In the genomic region with DNA sequence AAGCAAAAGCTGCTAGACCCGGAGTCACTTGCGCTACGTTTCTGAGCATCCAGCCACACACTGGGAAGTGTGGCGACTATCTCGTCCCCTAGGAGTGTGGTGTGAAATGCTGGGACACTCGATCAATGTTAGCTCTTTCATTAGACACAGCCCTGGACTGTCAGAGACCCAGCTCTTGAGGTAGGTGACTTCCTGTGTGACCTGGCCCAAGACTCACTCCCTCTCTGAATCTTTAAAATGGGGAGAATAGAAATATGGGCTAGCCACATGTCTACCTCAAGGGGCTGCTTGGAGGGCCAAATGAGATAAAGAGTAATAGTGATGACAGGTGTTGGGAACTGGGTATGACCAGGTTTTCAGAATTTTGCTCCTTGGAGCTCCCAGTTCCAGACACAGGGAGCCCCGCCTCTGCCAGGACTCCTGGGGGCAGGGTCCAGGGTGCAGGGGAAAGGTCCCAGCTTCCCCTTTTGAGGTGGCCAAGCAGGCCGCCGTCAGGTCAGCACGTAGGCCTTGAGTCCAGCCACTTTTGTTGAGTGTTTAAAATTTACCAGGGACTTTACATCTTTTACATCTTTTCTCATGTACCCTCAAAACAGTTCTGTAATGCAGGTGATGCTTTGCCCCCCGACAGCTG, we compare ENCODE assay signal across 1 cellular context.
A peak's percentile ranks its signal among the peaks of the same experiment; 100 is the strongest.
TF ChIP-seq lines count a peak whose summit lies in the region.

No MANE protein-coding gene starts in this region.

TF ChIP-seq in HepG2, 621 proteins besides CTCF, POLR2A, EP300 and RAD21 (continued from another document and continues in another):
- TF ChIP-seq ZBTB3 (CRISPR knock-in tag; IDR thresholded peaks at IDR 0.05; ENCODE audit: borderline replicate concordance, low read depth) (no peak), NR2F1 (CRISPR knock-in tag; IDR thresholded peaks at IDR 0.05) (no peak), ZNF598 (CRISPR knock-in tag; IDR thresholded peaks at IDR 0.05; ENCODE audit: borderline replicate concordance) (no peak), THAP11 (CRISPR knock-in tag; IDR thresholded peaks at IDR 0.05) (no peak), ISX (CRISPR knock-in tag; conservative IDR thresholded peaks at IDR 0.05) (no peak), MYNN (CRISPR knock-in tag; IDR thresholded peaks at IDR 0.05; ENCODE audit: low read depth) (no peak), ZNF557 (CRISPR knock-in tag; IDR thresholded peaks at IDR 0.05) (no peak), KAT8 (CRISPR knock-in tag; IDR thresholded peaks at IDR 0.05) (no peak), KLF16 (CRISPR knock-in tag; IDR thresholded peaks at IDR 0.05) (no peak), NCOR1 (IDR thresholded peaks at IDR 0.05; ENCODE audit: borderline replicate concordance, low read length) (no peak), KDM1A (CRISPR knock-in tag; IDR thresholded peaks at IDR 0.05) (peak; percentile 64; the same call in 1 of the 2 replicates), SOX13 (IDR thresholded peaks at IDR 0.05) (no peak), SOX13 (CRISPR knock-in tag; conservative IDR thresholded peaks at IDR 0.05 in 1 of 2, IDR thresholded peaks at IDR 0.05 in 1 of 2) (peak in 1 of 2 experiments; percentile 35; a peak in 1 of 4 replicates), IKZF4 (CRISPR knock-in tag; IDR thresholded peaks at IDR 0.05; ENCODE audit: borderline replicate concordance, low read depth, not compliant biosample characterization) (no peak), ZNF773 (CRISPR knock-in tag; IDR thresholded peaks at IDR 0.05; ENCODE audit: borderline replicate concordance) (no peak), ELF1 (CRISPR knock-in tag; IDR thresholded peaks at IDR 0.05) (no peak), ZNF556 (CRISPR knock-in tag; IDR thresholded peaks at IDR 0.05; ENCODE audit: borderline replicate concordance) (no peak), SP140L (CRISPR knock-in tag; IDR thresholded peaks at IDR 0.05; ENCODE audit: borderline replicate concordance) (no peak), ZFP90 (CRISPR knock-in tag; IDR thresholded peaks at IDR 0.05; ENCODE audit: borderline replicate concordance) (no peak), ZNF205 (CRISPR knock-in tag; IDR thresholded peaks at IDR 0.05) (no peak), PHF20 (CRISPR knock-in tag; IDR thresholded peaks at IDR 0.05) (no peak), RORA (CRISPR knock-in tag; IDR thresholded peaks at IDR 0.05) (no peak), ZNF329 (CRISPR knock-in tag; IDR thresholded peaks at IDR 0.05; ENCODE audit: low read depth) (no peak), ZNF563 (CRISPR knock-in tag; IDR thresholded peaks at IDR 0.05) (no peak)
- TF ChIP-seq, protein P1, sequence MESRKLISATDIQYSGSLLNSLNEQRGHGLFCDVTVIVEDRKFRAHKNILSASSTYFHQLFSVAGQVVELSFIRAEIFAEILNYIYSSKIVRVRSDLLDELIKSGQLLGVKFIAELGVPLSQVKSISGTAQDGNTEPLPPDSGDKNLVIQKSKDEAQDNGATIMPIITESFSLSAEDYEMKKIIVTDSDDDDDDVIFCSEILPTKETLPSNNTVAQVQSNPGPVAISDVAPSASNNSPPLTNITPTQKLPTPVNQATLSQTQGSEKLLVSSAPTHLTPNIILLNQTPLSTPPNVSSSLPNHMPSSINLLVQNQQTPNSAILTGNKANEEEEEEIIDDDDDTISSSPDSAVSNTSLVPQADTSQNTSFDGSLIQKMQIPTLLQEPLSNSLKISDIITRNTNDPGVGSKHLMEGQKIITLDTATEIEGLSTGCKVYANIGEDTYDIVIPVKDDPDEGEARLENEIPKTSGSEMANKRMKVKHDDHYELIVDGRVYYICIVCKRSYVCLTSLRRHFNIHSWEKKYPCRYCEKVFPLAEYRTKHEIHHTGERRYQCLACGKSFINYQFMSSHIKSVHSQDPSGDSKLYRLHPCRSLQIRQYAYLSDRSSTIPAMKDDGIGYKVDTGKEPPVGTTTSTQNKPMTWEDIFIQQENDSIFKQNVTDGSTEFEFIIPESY (CRISPR knock-in tag; IDR thresholded peaks at IDR 0.05), result peak; percentile 44; the same call in 1 of the 2 replicates
- TF ChIP-seq, protein P2, sequence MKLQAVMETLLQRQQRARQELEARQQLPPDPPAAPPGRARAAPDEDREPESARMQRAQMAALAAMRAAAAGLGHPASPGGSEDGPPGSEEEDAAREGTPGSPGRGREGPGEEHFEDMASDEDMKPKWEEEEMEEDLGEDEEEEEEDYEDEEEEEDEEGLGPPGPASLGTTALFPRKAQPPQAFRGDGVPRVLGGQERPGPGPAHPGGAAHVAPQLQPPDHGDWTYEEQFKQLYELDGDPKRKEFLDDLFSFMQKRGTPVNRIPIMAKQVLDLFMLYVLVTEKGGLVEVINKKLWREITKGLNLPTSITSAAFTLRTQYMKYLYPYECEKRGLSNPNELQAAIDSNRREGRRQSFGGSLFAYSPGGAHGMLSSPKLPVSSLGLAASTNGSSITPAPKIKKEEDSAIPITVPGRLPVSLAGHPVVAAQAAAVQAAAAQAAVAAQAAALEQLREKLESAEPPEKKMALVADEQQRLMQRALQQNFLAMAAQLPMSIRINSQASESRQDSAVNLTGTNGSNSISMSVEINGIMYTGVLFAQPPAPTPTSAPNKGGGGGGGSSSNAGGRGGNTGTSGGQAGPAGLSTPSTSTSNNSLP (IDR thresholded peaks at IDR 0.05; ENCODE audit: low read depth, low read length), result no peak
- TF ChIP-seq, protein P3, sequence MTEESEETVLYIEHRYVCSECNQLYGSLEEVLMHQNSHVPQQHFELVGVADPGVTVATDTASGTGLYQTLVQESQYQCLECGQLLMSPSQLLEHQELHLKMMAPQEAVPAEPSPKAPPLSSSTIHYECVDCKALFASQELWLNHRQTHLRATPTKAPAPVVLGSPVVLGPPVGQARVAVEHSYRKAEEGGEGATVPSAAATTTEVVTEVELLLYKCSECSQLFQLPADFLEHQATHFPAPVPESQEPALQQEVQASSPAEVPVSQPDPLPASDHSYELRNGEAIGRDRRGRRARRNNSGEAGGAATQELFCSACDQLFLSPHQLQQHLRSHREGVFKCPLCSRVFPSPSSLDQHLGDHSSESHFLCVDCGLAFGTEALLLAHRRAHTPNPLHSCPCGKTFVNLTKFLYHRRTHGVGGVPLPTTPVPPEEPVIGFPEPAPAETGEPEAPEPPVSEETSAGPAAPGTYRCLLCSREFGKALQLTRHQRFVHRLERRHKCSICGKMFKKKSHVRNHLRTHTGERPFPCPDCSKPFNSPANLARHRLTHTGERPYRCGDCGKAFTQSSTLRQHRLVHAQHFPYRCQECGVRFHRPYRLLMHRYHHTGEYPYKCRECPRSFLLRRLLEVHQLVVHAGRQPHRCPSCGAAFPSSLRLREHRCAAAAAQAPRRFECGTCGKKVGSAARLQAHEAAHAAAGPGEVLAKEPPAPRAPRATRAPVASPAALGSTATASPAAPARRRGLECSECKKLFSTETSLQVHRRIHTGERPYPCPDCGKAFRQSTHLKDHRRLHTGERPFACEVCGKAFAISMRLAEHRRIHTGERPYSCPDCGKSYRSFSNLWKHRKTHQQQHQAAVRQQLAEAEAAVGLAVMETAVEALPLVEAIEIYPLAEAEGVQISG (CRISPR knock-in tag; IDR thresholded peaks at IDR 0.05), result no peak
- TF ChIP-seq, protein P4, sequence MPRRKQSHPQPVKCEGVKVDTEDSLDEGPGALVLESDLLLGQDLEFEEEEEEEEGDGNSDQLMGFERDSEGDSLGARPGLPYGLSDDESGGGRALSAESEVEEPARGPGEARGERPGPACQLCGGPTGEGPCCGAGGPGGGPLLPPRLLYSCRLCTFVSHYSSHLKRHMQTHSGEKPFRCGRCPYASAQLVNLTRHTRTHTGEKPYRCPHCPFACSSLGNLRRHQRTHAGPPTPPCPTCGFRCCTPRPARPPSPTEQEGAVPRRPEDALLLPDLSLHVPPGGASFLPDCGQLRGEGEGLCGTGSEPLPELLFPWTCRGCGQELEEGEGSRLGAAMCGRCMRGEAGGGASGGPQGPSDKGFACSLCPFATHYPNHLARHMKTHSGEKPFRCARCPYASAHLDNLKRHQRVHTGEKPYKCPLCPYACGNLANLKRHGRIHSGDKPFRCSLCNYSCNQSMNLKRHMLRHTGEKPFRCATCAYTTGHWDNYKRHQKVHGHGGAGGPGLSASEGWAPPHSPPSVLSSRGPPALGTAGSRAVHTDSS (CRISPR knock-in tag; conservative IDR thresholded peaks at IDR 0.05), result no peak
- TF ChIP-seq, protein P5, sequence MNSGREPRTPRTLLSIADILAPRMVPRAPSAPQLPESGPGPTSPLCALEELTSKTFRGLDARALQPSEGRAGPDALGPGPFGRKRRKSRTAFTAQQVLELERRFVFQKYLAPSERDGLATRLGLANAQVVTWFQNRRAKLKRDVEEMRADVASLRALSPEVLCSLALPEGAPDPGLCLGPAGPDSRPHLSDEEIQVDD (CRISPR knock-in tag; IDR thresholded peaks at IDR 0.05; ENCODE audit: borderline replicate concordance), result no peak
- TF ChIP-seq, protein P6, sequence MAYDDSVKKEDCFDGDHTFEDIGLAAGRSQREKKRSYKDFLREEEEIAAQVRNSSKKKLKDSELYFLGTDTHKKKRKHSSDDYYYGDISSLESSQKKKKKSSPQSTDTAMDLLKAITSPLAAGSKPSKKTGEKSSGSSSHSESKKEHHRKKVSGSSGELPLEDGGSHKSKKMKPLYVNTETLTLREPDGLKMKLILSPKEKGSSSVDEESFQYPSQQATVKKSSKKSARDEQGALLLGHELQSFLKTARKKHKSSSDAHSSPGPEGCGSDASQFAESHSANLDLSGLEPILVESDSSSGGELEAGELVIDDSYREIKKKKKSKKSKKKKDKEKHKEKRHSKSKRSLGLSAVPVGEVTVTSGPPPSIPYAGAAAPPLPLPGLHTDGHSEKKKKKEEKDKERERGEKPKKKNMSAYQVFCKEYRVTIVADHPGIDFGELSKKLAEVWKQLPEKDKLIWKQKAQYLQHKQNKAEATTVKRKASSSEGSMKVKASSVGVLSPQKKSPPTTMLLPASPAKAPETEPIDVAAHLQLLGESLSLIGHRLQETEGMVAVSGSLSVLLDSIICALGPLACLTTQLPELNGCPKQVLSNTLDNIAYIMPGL (CRISPR knock-in tag; IDR thresholded peaks at IDR 0.05; ENCODE audit: borderline replicate concordance in 1 of 2, low read depth in 1 of 2), result no peak
- TF ChIP-seq, protein P7, sequence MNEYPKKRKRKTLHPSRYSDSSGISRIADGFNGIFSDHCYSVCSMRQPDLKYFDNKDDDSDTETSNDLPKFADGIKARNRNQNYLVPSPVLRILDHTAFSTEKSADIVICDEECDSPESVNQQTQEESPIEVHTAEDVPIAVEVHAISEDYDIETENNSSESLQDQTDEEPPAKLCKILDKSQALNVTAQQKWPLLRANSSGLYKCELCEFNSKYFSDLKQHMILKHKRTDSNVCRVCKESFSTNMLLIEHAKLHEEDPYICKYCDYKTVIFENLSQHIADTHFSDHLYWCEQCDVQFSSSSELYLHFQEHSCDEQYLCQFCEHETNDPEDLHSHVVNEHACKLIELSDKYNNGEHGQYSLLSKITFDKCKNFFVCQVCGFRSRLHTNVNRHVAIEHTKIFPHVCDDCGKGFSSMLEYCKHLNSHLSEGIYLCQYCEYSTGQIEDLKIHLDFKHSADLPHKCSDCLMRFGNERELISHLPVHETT (CRISPR knock-in tag; conservative IDR thresholded peaks at IDR 0.05), result no peak
- TF ChIP-seq, protein P8, sequence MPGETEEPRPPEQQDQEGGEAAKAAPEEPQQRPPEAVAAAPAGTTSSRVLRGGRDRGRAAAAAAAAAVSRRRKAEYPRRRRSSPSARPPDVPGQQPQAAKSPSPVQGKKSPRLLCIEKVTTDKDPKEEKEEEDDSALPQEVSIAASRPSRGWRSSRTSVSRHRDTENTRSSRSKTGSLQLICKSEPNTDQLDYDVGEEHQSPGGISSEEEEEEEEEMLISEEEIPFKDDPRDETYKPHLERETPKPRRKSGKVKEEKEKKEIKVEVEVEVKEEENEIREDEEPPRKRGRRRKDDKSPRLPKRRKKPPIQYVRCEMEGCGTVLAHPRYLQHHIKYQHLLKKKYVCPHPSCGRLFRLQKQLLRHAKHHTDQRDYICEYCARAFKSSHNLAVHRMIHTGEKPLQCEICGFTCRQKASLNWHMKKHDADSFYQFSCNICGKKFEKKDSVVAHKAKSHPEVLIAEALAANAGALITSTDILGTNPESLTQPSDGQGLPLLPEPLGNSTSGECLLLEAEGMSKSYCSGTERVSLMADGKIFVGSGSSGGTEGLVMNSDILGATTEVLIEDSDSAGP (CRISPR knock-in tag; IDR thresholded peaks at IDR 0.05; ENCODE audit: borderline replicate concordance), result no peak
- TF ChIP-seq, protein P9, sequence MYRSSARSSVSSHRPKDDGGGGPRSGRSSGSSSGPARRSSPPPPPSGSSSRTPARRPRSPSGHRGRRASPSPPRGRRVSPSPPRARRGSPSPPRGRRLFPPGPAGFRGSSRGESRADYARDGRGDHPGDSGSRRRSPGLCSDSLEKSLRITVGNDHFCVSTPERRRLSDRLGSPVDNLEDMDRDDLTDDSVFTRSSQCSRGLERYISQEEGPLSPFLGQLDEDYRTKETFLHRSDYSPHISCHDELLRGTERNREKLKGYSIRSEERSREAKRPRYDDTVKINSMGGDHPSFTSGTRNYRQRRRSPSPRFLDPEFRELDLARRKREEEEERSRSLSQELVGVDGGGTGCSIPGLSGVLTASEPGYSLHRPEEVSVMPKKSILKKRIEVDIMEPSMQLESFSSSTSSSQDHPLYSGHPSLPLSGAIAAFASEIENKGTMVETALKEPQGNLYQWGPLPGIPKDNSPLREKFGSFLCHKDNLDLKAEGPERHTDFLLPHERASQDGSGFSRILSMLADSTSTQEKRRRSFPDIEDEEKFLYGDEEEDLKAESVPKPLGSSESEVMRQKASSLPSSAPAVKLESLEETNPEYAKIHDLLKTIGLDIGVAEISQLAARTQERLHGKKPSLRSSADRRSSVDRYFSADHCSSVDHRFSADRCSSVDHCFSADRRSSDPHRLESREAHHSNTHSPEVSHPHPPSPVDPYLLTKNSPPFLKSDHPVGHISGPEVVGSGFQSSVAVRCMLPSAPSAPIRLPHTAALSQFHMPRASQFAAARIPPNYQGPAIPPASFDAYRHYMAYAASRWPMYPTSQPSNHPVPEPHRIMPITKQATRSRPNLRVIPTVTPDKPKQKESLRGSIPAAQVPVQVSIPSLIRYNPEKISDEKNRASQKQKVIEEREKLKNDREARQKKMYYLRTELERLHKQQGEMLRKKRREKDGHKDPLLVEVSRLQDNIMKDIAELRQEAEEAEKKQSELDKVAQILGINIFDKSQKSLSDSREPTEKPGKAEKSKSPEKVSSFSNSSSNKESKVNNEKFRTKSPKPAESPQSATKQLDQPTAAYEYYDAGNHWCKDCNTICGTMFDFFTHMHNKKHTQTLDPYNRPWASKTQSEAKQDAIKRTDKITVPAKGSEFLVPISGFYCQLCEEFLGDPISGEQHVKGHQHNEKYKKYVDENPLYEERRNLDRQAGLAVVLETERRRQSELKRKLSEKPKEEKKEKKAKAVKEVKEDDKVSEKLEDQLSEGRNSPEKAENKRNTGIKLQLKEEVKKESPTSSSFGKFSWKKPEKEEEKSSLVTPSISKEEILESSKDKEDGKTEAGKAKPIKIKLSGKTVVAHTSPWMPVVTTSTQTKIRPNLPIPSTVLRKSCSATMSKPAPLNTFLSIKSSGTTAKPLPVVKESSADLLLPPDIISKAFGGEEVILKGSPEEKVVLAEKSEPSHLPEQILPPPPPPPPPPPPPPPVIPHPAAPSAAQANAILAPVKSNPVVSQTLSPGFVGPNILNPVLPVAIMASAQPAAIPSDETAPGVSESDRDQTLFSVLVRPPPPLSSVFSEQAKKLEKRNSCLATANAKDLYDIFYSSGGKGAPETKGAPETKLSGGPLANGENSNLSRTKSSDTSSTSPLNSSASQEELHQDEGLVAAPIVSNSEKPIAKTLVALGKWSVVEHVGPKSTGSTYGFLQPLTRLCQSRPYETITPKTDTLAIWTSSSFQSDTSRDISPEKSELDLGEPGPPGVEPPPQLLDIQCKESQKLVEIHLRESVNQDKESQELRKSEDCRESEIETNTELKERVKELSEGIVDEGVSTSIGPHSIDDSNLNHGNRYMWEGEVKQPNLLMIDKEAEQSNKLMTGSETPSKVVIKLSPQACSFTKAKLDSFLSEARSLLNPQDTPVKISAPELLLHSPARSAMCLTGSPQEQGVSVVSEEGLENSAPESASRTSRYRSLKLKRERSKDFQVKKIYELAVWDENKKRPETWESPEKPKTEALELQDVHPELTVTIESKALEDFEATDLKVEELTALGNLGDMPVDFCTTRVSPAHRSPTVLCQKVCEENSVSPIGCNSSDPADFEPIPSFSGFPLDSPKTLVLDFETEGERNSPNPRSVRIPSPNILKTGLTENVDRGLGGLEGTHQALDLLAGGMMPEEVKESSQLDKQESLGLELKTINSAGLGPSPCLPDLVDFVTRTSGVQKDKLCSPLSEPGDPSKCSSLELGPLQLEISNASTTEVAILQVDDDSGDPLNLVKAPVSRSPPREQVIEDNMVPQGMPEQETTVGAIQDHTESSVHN (CRISPR knock-in tag; IDR thresholded peaks at IDR 0.05), result no peak
